ENCODE assay signal across 19 cellular contexts in genomic region chr2:109060496-109060895, GRCh38.
"Had no signal": no experiment of that assay in that cellular context is flagged by ENCODE, and none has a peak within 500 bp of the region (broad histone marks: within the 10 kb centered on the region; RNA-seq: fewer than 3 reads in every experiment).

No MANE protein-coding gene starts in this region.

- H3K36me3 ChIP-seq: MG63 had no signal

- H3K4me3 ChIP-seq: K562, MG63 had no signal

- H3K9ac ChIP-seq: KMS-11, SK-N-SH had no signal

- H3K9me2 ChIP-seq: SK-N-SH had no signal

- H3K4me2 ChIP-seq: KMS-11, SK-N-SH had no signal

- H3K27ac ChIP-seq: KMS-11, RWPE1 had no signal

- H3K27ac Mint-ChIP-seq: IgD-negative memory B cell had no signal

- H3K9me3 ChIP-seq: MG63, SK-N-SH had no signal

- H3K36me3 Mint-ChIP-seq: IgD-negative memory B cell had no signal

- DNase-seq: MG63, NCI-H1092 treated with DMSO at 0.1 percent for 48 hours, NCI-H1436, NCI-H187, NCI-H2029, NCI-H2081 treated with DMSO at 0.1 percent for 48 hours, NCI-H2171, NCI-H226, NCI-H446, NCI-H510A, NCI-H524 treated with DMSO at 0.1 percent for 48 hours, NCI-H69, NCI-H774, SHP77, SK-N-SH had no signal

- H3K27me3 ChIP-seq: MG63 had no signal

- H3K4me3 Mint-ChIP-seq: IgD-negative memory B cell had no signal
